Comparison of ENCODE assay signal across 18 cellular contexts in the genomic region with DNA sequence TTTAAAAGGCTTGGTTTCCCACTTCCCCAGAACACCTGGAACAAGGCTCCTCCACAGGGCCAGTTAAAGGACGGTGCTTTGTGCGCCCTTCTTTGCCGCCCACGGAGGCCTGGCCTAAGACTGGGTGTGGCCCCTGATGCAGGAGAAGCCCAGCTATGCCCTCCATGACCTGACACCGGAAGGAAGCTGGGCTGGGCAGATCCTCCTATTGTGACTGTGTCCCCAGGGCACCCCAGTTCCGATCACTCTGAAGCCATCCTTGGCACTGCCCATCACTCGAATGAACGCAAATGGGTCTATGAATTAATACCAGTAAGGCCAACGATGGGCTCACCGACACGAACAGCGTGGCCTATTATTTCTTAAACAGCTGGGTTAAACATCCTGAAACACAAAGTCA.
"Had no signal": no experiment of that assay in that cellular context is flagged by ENCODE, and none has a peak within 500 bp of the region (broad histone marks: within the 10 kb centered on the region; RNA-seq: fewer than 3 reads in every experiment).

No MANE protein-coding gene starts in this region.

- DNase-seq: activated CD4-positive, alpha-beta T cell treated with anti-CD3 and anti-CD28 coated beads for 36 hours; hypothalamus; left ventricle myocardium superior; mesendoderm; nucleus accumbens; SHP77 treated with DMSO at 0.1 percent for 48 hours; stimulated activated CD4-positive, alpha-beta T cell treated with anti-CD3 and anti-CD28 coated beads, Interleukin-15, amount 100 ng/mL, for 24 hours; stimulated activated CD4-positive, alpha-beta T cell treated with anti-CD3 and anti-CD28 coated beads, Interleukin-4, amount 100 ng/mL, for 1 hour; T-helper 2 cell; testis had no signal

- H3K9me3 ChIP-seq: esophagus muscularis mucosa, right atrium auricular region, testis had no signal

- H3K4me1 ChIP-seq: right atrium auricular region had no signal

- H3K4me3 ChIP-seq: cardiac muscle cell, esophagus muscularis mucosa, right atrium auricular region, testis had no signal

- H3K27me3 Mint-ChIP-seq: activated CD4-positive, alpha-beta T cell treated with anti-CD3 and anti-CD28 coated beads for 36 hours; natural killer cell treated with Interleukin-12 subunit alpha and Interleukin-12 subunit beta and Interleukin-15 and Interleukin-18, amount 100 ng/mL, for 72 hours; progenitor cell of endocrine pancreas; stimulated activated naive CD8-positive, alpha-beta T cell treated with anti-CD3 and anti-CD28 coated beads, Interleukin-15, Interleukin-2, amounts not matched to agents 100 ng/mL and 50 ng/mL, for 24 hours had no signal

- H3K4me3 Mint-ChIP-seq: activated CD4-positive, alpha-beta T cell treated with anti-CD3 and anti-CD28 coated beads for 36 hours; natural killer cell treated with Interleukin-12 subunit alpha and Interleukin-12 subunit beta and Interleukin-15 and Interleukin-18, amount 100 ng/mL, for 72 hours; stimulated activated naive CD8-positive, alpha-beta T cell treated with anti-CD3 and anti-CD28 coated beads, Interleukin-15, Interleukin-2, amounts not matched to agents 100 ng/mL and 50 ng/mL, for 24 hours had no signal

- H3K27ac Mint-ChIP-seq: progenitor cell of endocrine pancreas had no signal

- H3K9me3 Mint-ChIP-seq: natural killer cell treated with Interleukin-12 subunit alpha and Interleukin-12 subunit beta and Interleukin-15 and Interleukin-18, amount 100 ng/mL, for 72 hours; stimulated activated naive CD8-positive, alpha-beta T cell treated with anti-CD3 and anti-CD28 coated beads, Interleukin-15, Interleukin-2, amounts not matched to agents 100 ng/mL and 50 ng/mL, for 24 hours had no signal

- FAIRE-seq: colon had no signal

- ATAC-seq: activated CD4-positive, alpha-beta T cell treated with anti-CD3 and anti-CD28 coated beads for 36 hours; left ventricle myocardium superior; natural killer cell treated with Interleukin-12 subunit alpha and Interleukin-12 subunit beta and Interleukin-15 and Interleukin-18, amount 100 ng/mL, for 72 hours; SK-N-SH treated with all-trans-retinoic acid at 6 μM for 48 hours had no signal

- H3K36me3 Mint-ChIP-seq: natural killer cell treated with Interleukin-12 subunit alpha and Interleukin-12 subunit beta and Interleukin-15 and Interleukin-18, amount 100 ng/mL, for 72 hours had no signal

- H3K27ac ChIP-seq: cardiac muscle cell, esophagus muscularis mucosa, right atrium auricular region had no signal

- H3K27me3 ChIP-seq: cardiac muscle cell, esophagus muscularis mucosa, right atrium auricular region, testis had no signal
